Comparison of ENCODE assay signal across 8 cellular contexts in genomic region chr17:21375757-21376584, GRCh38. TPM values are rescaled to one million over a fixed set of nuclear protein-coding genes. Genes with fewer than 3 reads are reported as not detected.
DNase-seq lines count a peak whose midpoint lies in the region; ATAC-seq and TF ChIP-seq lines count a peak whose summit lies in the region.

Gene KCNJ12 (plus strand): TSS chr17:21376357. CDS start chr17:21415343, 38,986 bp downstream.

- no peaks in the 10 kb centered on the region for H3K4me1 ChIP-seq in Panc1 (ENCODE audit: control insufficient read depth, insufficient read depth, low read length)

- intact Hi-C loops in Panc1 (cut with micrococcal nuclease; ENCODE audit: unreplicated experiment): no loop called here

- no peak for TF ChIP-seq CTCF in Panc1 (IDR thresholded peaks at IDR 0.05)
- no peak for TF ChIP-seq CTCF in glutamatergic neuron (IDR thresholded peaks at IDR 0.05; ENCODE audit: partially characterized antibody, unreplicated experiment)
- TF ChIP-seq CTCF in omental fat pad (IDR thresholded peaks at IDR 0.05): no peak

- no peaks in the 10 kb centered on the region; the same call in 1 of the 2 replicates for H3K36me3 ChIP-seq in Panc1 (ENCODE audit: control insufficient read depth, insufficient read depth, low read length)

- H3K27me3 Mint-ChIP-seq in glutamatergic neuron (ENCODE audit: unreplicated experiment): peaks cover 14% of the 10 kb centered on the region

- H3K27ac Mint-ChIP-seq in glutamatergic neuron (ENCODE audit: unreplicated experiment): peak within 1 kb of the TSS; percentile 40

- CTCF ChIA-PET in Panc1 (lab: Charles Lee): no interaction called here

- DNase-seq in COLO668 (lab: John Stamatoyannopoulos, UW; ENCODE audit: unreplicated experiment) (peak; percentile 4), Panc1 (ENCODE audit: low read depth, low spot score) (no peak), glutamatergic neuron (peak; percentile 56), omental fat pad (ENCODE audit: low spot score) (no peak), NCI-H226 (no peak)
- no peak for DNase-seq in stimulated activated CD8-positive, alpha-beta memory T cell treated with anti-CD3 and anti-CD28 coated beads, Interleukin-4, amount 100 ng/mL, for 48 hours
- no peak for DNase-seq in activated CD4-positive, alpha-beta T cell treated with anti-CD3 and anti-CD28 coated beads, Interleukin-2, amount 50 U/mL, for 4 hours

- peak within 1 kb of the TSS; percentile 68 for H3K4me3 Mint-ChIP-seq in glutamatergic neuron (ENCODE audit: unreplicated experiment)

- POLR2A ChIA-PET in Panc1 (lab: Charles Lee): no interaction called here

- H3K4me1 Mint-ChIP-seq in glutamatergic neuron (ENCODE audit: low read depth, unreplicated experiment): peaks cover 16% of the 10 kb centered on the region

- no peaks in the 10 kb centered on the region for H3K9me3 ChIP-seq in Panc1 (ENCODE audit: control insufficient read depth, insufficient read depth, low read depth, low read length)

- no TSS peak for BruUV-seq in Panc1 (replicated peaks; lab: Mats Ljungman, UMichigan)

- peaks cover 8% of the 10 kb centered on the region for H3K9me3 Mint-ChIP-seq in glutamatergic neuron (ENCODE audit: unreplicated experiment)

- in situ Hi-C loops in Panc1 (cut with HindIII; ENCODE audit: low pct_unique_long_range_greater_than_20kb, low sequenced_read_pairs): no loop called here

- ATAC-seq in Panc1 (peak; percentile 73), omental fat pad (ENCODE audit: low FRiP score) (peak; percentile 12), esophagus mucosa (no peak)

- no peaks in the 10 kb centered on the region for H3K36me3 Mint-ChIP-seq in glutamatergic neuron (ENCODE audit: unreplicated experiment)

- no peaks in the 10 kb centered on the region for H3K27me3 ChIP-seq in Panc1 (ENCODE audit: control insufficient read depth, insufficient read depth, low read length)

- H3K27ac ChIP-seq in Panc1 (ENCODE audit: low read length): no peak within 1 kb of the TSS

- H3K4me3 ChIP-seq in Panc1 (ENCODE audit: low read depth in 2 of 2, low read length in 2 of 2): peak within 1 kb of the TSS; percentile 44 to 45

RNA-seq across cellular contexts. Expression of gene KCNJ12, which starts in this region (rescaled TPM):
- 2.7 TPM for total RNA-seq in Panc1 (2021; ENCODE audit: unreplicated experiment)
- polyA plus RNA-seq in Panc1 (2012; ENCODE audit: insufficient read length): 2.9 TPM
- 9.6 TPM for total RNA-seq in glutamatergic neuron (ENCODE audit: unreplicated experiment)
- total RNA-seq in omental fat pad: 1 to 10 TPM; 1.5 to 3.2 (median 2.5) TPM
- total RNA-seq in esophagus mucosa: not detected

Comparison
In these comparisons a context has a peak if more than half of its experiments do, and no peak if none do; other contexts are left out.
1. DNase-seq: peak in COLO668 (single experiment) and glutamatergic neuron (single experiment); none in Panc1 (single experiment), omental fat pad (single experiment), NCI-H226 (single experiment), stimulated activated CD8-positive, alpha-beta memory T cell treated with anti-CD3 and anti-CD28 coated beads, Interleukin-4, amount 100 ng/mL, for 48 hours (single experiment) and activated CD4-positive, alpha-beta T cell treated with anti-CD3 and anti-CD28 coated beads, Interleukin-2, amount 50 U/mL, for 4 hours (0 of 2).